In genomic region chr1:54715493-54716298, GRCh38 we compare ENCODE assay signal across 8 cellular contexts. TPM values are rescaled to one million over a fixed set of nuclear protein-coding genes. Genes with fewer than 3 reads are reported as not detected.
DNase-seq lines count a peak whose midpoint lies in the region; ATAC-seq and TF ChIP-seq lines count a peak whose summit lies in the region.

TSS of gene TTC4 (plus strand) at chr1:54715861. CDS start at chr1:54715909, 48 bp downstream.

- no peaks in the 10 kb centered on the region for H3K36me3 ChIP-seq in KMS-11 (ENCODE audit: insufficient read depth)

- H3K27ac ChIP-seq in KMS-11, result no peak within 1 kb of the TSS

- peak within 1 kb of the TSS; percentile 99 for H3K27ac Mint-ChIP-seq in activated T-helper 17 cell treated with anti-CD3 and anti-CD28 coated beads, Interleukin-2, amount 50 U/mL, for 72 hours
- peak within 1 kb of the TSS; percentile 76 to 79 for H3K27ac Mint-ChIP-seq in natural killer cell

- no peaks in the 10 kb centered on the region for H3K27me3 ChIP-seq in KMS-11 (ENCODE audit: insufficient read depth, low read depth)

- H2AFZ ChIP-seq in KMS-11 (ENCODE audit: low read depth), result peak within 1 kb of the TSS; percentile 73

- 0 out of 2 replicates have a peak, but pooled peaks cover 6% of the 10 kb centered on the region for H3K79me2 ChIP-seq in KMS-11 (ENCODE audit: insufficient read depth, low read depth)

- H3K4me3 ChIP-seq in KMS-11 (IDR thresholded peaks at IDR 0.05; ENCODE audit: insufficient read depth, low read depth, low read length), result no peak within 1 kb of the TSS

- DNase-seq in DMS79 treated with DMSO at 0.1 percent for 48 hours (lab: John Stamatoyannopoulos, UW), result peak; percentile 73
- peak; percentile 77 for DNase-seq in RPMI7951 (ENCODE audit: low read depth)
- peak; percentile 68 for DNase-seq in fibroblast of peridontal ligament (ENCODE audit: extremely low read depth)
- DNase-seq in natural killer cell, result peak; percentile 84
- DNase-seq in stimulated activated naive CD4-positive, alpha-beta T cell (lab: John Stamatoyannopoulos, UW), result peak; percentile 62 to 90 (median 76)

- H3K4me1 ChIP-seq in KMS-11 (ENCODE audit: low read depth, poor library complexity, severe bottlenecking), result no peaks in the 10 kb centered on the region

- H3K9me3 Mint-ChIP-seq in activated T-helper 17 cell treated with anti-CD3 and anti-CD28 coated beads, Interleukin-2, amount 50 U/mL, for 72 hours, result no peaks in the 10 kb centered on the region
- H3K9me3 Mint-ChIP-seq in natural killer cell, result no peaks in the 10 kb centered on the region

- H4K20me1 ChIP-seq in KMS-11 (ENCODE audit: insufficient read depth), result no peaks in the 10 kb centered on the region

- H3K27me3 Mint-ChIP-seq in activated T-helper 17 cell treated with anti-CD3 and anti-CD28 coated beads, Interleukin-2, amount 50 U/mL, for 72 hours, result no peaks in the 10 kb centered on the region
- H3K27me3 Mint-ChIP-seq in natural killer cell (ENCODE audit: low read depth in 2 of 2), result peaks cover 3 to 5% of the 10 kb centered on the region in 2 donors

- peak within 1 kb of the TSS; percentile 21; the same call in 1 of the 2 replicates for H3K4me2 ChIP-seq in KMS-11

- TF ChIP-seq CTCF in KMS-11 (conservative IDR thresholded peaks at IDR 0.05; ENCODE audit: low read depth, low read length) (no peak), natural killer cell (IDR thresholded peaks at IDR 0.05) (no peak)

- H3K9ac ChIP-seq in KMS-11, result peak within 1 kb of the TSS; percentile 32; the same call in 1 of the 2 replicates

- intact Hi-C loops in natural killer cell (cut with micrococcal nuclease), result loop anchor here (1.0 to 5.0 kb wide), 3 partner anchors 49 to 308 kb away; partner anchors contain the start of genes PARS2 and SSBP3

- peak; percentile 96 for ATAC-seq in GM21737 (IDR thresholded peaks at IDR 0.05; ENCODE audit: unreplicated experiment)
- peak; percentile 85 for ATAC-seq in activated T-helper 17 cell treated with anti-CD3 and anti-CD28 coated beads, Interleukin-2, amount 50 U/mL, for 72 hours (replicated peaks)
- ATAC-seq in natural killer cell, result peak; percentile 97 to 98 (median 98)

- peaks cover 26% of the 10 kb centered on the region for H3K4me1 Mint-ChIP-seq in activated T-helper 17 cell treated with anti-CD3 and anti-CD28 coated beads, Interleukin-2, amount 50 U/mL, for 72 hours
- H3K4me1 Mint-ChIP-seq in natural killer cell, result peaks cover 25 to 29% of the 10 kb centered on the region in 2 donors

- peak within 1 kb of the TSS; percentile 94 for H3K4me3 Mint-ChIP-seq in activated T-helper 17 cell treated with anti-CD3 and anti-CD28 coated beads, Interleukin-2, amount 50 U/mL, for 72 hours
- H3K4me3 Mint-ChIP-seq in natural killer cell, result peak within 1 kb of the TSS; percentile 86

- peaks cover 43% of the 10 kb centered on the region for H3K36me3 Mint-ChIP-seq in activated T-helper 17 cell treated with anti-CD3 and anti-CD28 coated beads, Interleukin-2, amount 50 U/mL, for 72 hours (ENCODE audit: low read depth)
- H3K36me3 Mint-ChIP-seq in natural killer cell, result no peaks in the 10 kb centered on the region

RNA-seq across cellular contexts. Expression of gene TTC4, which starts in this region (rescaled TPM):
- total RNA-seq in RPMI7951 (2014; rRNA removed; shearing (Covaris generic)), result 24.0 and 32.0 TPM in 2 replicates
- total RNA-seq in activated T-helper 17 cell treated with anti-CD3 and anti-CD28 coated beads, Interleukin-2, amount 50 U/mL, for 72 hours, result 10 to 100 TPM; 15.1 to 26.4 TPM
- total RNA-seq in natural killer cell, result 10 to 100 TPM in 1 of 3 donors, 1 to 10 TPM in 2; 7.8 to 13.6 (median 10.0) TPM
